ENCODE assay signal across 30 cellular contexts in genomic region chr9:78311075-78311474, GRCh38.
"Had no signal": no experiment of that assay in that cellular context is flagged by ENCODE, and none has a peak within 500 bp of the region (broad histone marks: within the 10 kb centered on the region; RNA-seq: fewer than 3 reads in every experiment).

No MANE protein-coding gene starts in this region.

- FAIRE-seq: small intestine had no signal

- H3K4me3 ChIP-seq: esophagus muscularis mucosa, left lung, lower lobe of right lung, ovary, sigmoid colon, thyroid gland, upper lobe of left lung had no signal

- H3K4me1 Mint-ChIP-seq: stimulated activated memory B cell treated with anti-CD40 and anti-IgM and Interleukin-4, amounts not matched to agents 10 μg/mL and 1 μg/mL and 100 μg/mL, for 72 hours; T-helper 17 cell had no signal

- H3K27ac Mint-ChIP-seq: activated CD4-positive, alpha-beta memory T cell treated with anti-CD3 and anti-CD28 coated beads for 36 hours; activated CD4-positive, alpha-beta T cell treated with anti-CD3 and anti-CD28 coated beads, Interleukin-2, amount 10 ng/mL, durations not matched to agents 24 days and 14 days; activated T-cell treated with anti-CD3 and anti-CD28 coated beads, Interleukin-2, amount 50 U/mL, for 24 hours; activated T-helper 17 cell treated with anti-CD3 and anti-CD28 coated beads, Interleukin-2, amount 50 U/mL, for 72 hours; dendritic cell treated with granulocyte-macrophage colony-stimulating factor and Interleukin-4, amounts not matched to agents 40 ng/mL and 50 ng/mL, for 4 days; nephron; progenitor cell of endocrine pancreas; stimulated activated memory B cell treated with anti-CD40 and anti-IgM and Interleukin-4, amounts not matched to agents 10 μg/mL and 1 μg/mL and 100 μg/mL, for 72 hours; stimulated activated naive CD8-positive, alpha-beta T cell treated with anti-CD3 and anti-CD28 coated beads, Interleukin-15, amount 100 ng/mL, for 72 hours; T-helper 17 cell had no signal

- H3K9me3 Mint-ChIP-seq: activated CD4-positive, alpha-beta memory T cell treated with anti-CD3 and anti-CD28 coated beads for 36 hours; activated CD4-positive, alpha-beta T cell treated with anti-CD3 and anti-CD28 coated beads, Interleukin-2, amount 10 ng/mL, durations not matched to agents 24 days and 14 days; activated T-cell treated with anti-CD3 and anti-CD28 coated beads, Interleukin-2, amount 50 U/mL, for 24 hours; activated T-helper 17 cell treated with anti-CD3 and anti-CD28 coated beads, Interleukin-2, amount 50 U/mL, for 72 hours; dendritic cell treated with granulocyte-macrophage colony-stimulating factor and Interleukin-4, amounts not matched to agents 40 ng/mL and 50 ng/mL, for 4 days; nephron; stimulated activated memory B cell treated with anti-CD40 and anti-IgM and Interleukin-4, amounts not matched to agents 10 μg/mL and 1 μg/mL and 100 μg/mL, for 72 hours; stimulated activated naive CD8-positive, alpha-beta T cell treated with anti-CD3 and anti-CD28 coated beads, Interleukin-15, amount 100 ng/mL, for 72 hours had no signal

- DNase-seq: activated CD4-positive, alpha-beta memory T cell treated with anti-CD3 and anti-CD28 coated beads for 36 hours; activated CD4-positive, alpha-beta T cell treated with anti-CD3 and anti-CD28 coated beads, Interleukin-2, amount 10 ng/mL, durations not matched to agents 24 days and 14 days; activated CD4-positive, CD25-positive, alpha-beta regulatory T cell treated with anti-CD3 and anti-CD28 coated beads, Interleukin-2, amount 50 U/mL, for 72 hours; activated CD8-positive, alpha-beta memory T cell treated with anti-CD3 and anti-CD28 coated beads, Interleukin-2, amount 50 U/mL, for 48 hours; activated gamma-delta T cell treated with Interleukin-2 at 50 U/mL for 16 hours; activated naive CD4-positive, alpha-beta T cell treated with anti-CD3 and anti-CD28 coated beads, Interleukin-2, amount 50 U/mL, for 16 hours; activated T-cell treated with anti-CD3 and anti-CD28 coated beads, Interleukin-2, amount 50 U/mL, for 24 hours; effector CD4-positive, alpha-beta T cell; foreskin keratinocyte; kidney glomerular epithelial cell; left lung; lower lobe of right lung; mesendoderm; ovary; retina; sigmoid colon; small intestine; stimulated activated CD4-positive, alpha-beta T cell treated with anti-CD3 and anti-CD28 coated beads, Interleukin-4, amount 100 ng/mL, for 24 hours; stimulated activated naive CD8-positive, alpha-beta T cell treated with anti-CD3 and anti-CD28 coated beads, Interleukin-15, amount 100 ng/mL, for 72 hours; SW 1271; T-helper 17 cell; T1000; thyroid gland; upper lobe of left lung had no signal

- H3K27me3 Mint-ChIP-seq: activated CD4-positive, alpha-beta memory T cell treated with anti-CD3 and anti-CD28 coated beads for 36 hours; activated CD4-positive, alpha-beta T cell treated with anti-CD3 and anti-CD28 coated beads, Interleukin-2, amount 10 ng/mL, durations not matched to agents 24 days and 14 days; activated T-cell treated with anti-CD3 and anti-CD28 coated beads, Interleukin-2, amount 50 U/mL, for 24 hours; activated T-helper 17 cell treated with anti-CD3 and anti-CD28 coated beads, Interleukin-2, amount 50 U/mL, for 72 hours; dendritic cell treated with granulocyte-macrophage colony-stimulating factor and Interleukin-4, amounts not matched to agents 40 ng/mL and 50 ng/mL, for 4 days; progenitor cell of endocrine pancreas; stimulated activated memory B cell treated with anti-CD40 and anti-IgM and Interleukin-4, amounts not matched to agents 10 μg/mL and 1 μg/mL and 100 μg/mL, for 72 hours; stimulated activated naive CD8-positive, alpha-beta T cell treated with anti-CD3 and anti-CD28 coated beads, Interleukin-15, amount 100 ng/mL, for 72 hours; T-helper 17 cell had no signal

- H3K4me1 ChIP-seq: foreskin keratinocyte, left lung, lower lobe of right lung, thyroid gland, upper lobe of left lung had no signal

- H3K9me3 ChIP-seq: esophagus muscularis mucosa, left lung, lower lobe of right lung, ovary, sigmoid colon, thyroid gland, upper lobe of left lung had no signal

- H3K27ac ChIP-seq: esophagus muscularis mucosa, foreskin keratinocyte, left lung, lower lobe of right lung, ovary, sigmoid colon, thyroid gland, upper lobe of left lung had no signal

- ATAC-seq: activated T-helper 17 cell treated with anti-CD3 and anti-CD28 coated beads, Interleukin-2, amount 50 U/mL, for 72 hours; foreskin keratinocyte; left lung; lower lobe of right lung; stimulated activated memory B cell treated with anti-CD40 and anti-IgM and Interleukin-4, amounts not matched to agents 10 μg/mL and 1 μg/mL and 100 μg/mL, for 72 hours; stimulated activated naive CD8-positive, alpha-beta T cell treated with anti-CD3 and anti-CD28 coated beads, Interleukin-15, amount 100 ng/mL, for 72 hours; T-helper 17 cell had no signal

- H3K27me3 ChIP-seq: esophagus muscularis mucosa, foreskin keratinocyte, left lung, ovary, sigmoid colon, thyroid gland, upper lobe of left lung had no signal

- H3K4me3 Mint-ChIP-seq: activated CD4-positive, alpha-beta memory T cell treated with anti-CD3 and anti-CD28 coated beads for 36 hours; activated CD4-positive, alpha-beta T cell treated with anti-CD3 and anti-CD28 coated beads, Interleukin-2, amount 10 ng/mL, durations not matched to agents 24 days and 14 days; activated T-cell treated with anti-CD3 and anti-CD28 coated beads, Interleukin-2, amount 50 U/mL, for 24 hours; activated T-helper 17 cell treated with anti-CD3 and anti-CD28 coated beads, Interleukin-2, amount 50 U/mL, for 72 hours; dendritic cell treated with granulocyte-macrophage colony-stimulating factor and Interleukin-4, amounts not matched to agents 40 ng/mL and 50 ng/mL, for 4 days; nephron; stimulated activated memory B cell treated with anti-CD40 and anti-IgM and Interleukin-4, amounts not matched to agents 10 μg/mL and 1 μg/mL and 100 μg/mL, for 72 hours; stimulated activated naive CD8-positive, alpha-beta T cell treated with anti-CD3 and anti-CD28 coated beads, Interleukin-15, amount 100 ng/mL, for 72 hours; T-helper 17 cell had no signal

- H3K36me3 ChIP-seq: ovary, sigmoid colon, thyroid gland, upper lobe of left lung had no signal
